In the genomic region with DNA sequence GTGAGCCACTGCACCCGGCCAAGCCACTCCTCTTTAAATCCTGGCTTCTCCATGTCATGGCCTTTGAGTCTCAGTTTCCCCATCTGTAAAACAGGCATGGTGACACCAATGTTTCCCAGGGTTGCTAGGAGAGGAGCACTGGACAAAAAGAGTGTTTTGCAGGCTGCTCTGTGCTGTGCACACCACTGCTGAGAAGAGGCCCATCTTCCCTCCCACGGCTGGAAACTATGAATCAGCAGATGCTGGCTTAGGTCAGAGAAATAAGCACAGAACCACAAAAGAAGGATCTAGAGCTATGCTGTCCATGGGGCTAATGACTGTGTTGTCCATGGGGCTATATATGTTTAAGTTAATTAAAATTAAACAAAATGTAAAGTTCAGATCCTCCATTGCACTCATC, we compare ENCODE assay signal across 10 cellular contexts. TPM values are rescaled to one million over a fixed set of nuclear protein-coding genes. Genes with fewer than 3 reads are reported as not detected.
DNase-seq lines count a peak whose midpoint lies in the region; ATAC-seq and TF ChIP-seq lines count a peak whose summit lies in the region.
"Had no signal": no experiment of that assay in that cellular context is flagged by ENCODE, and none has a peak within 500 bp of the region (broad histone marks: within the 10 kb centered on the region; RNA-seq: fewer than 3 reads in every experiment).

No MANE protein-coding gene starts in this region.

- peak; percentile 58 for ATAC-seq in stimulated activated naive CD8-positive, alpha-beta T cell treated with anti-CD3 and anti-CD28 coated beads, Interleukin-15, amount 100 ng/mL, for 72 hours
- ATAC-seq in T-helper 17 cell (no peak), HG02571 (IDR thresholded peaks at IDR 0.05; ENCODE audit: unreplicated experiment) (no peak)

- H3K4me3 Mint-ChIP-seq in stimulated activated naive CD8-positive, alpha-beta T cell treated with anti-CD3 and anti-CD28 coated beads, Interleukin-15, amount 100 ng/mL, for 72 hours, result no peak overlapping the region
- no peak overlapping the region for H3K4me3 Mint-ChIP-seq in T-helper 17 cell
- H3K4me3 Mint-ChIP-seq: activated B cell treated with CpG ODN at 0.5 μM for 24 hours had no signal

- peak overlapping the region in 1 of 2 donors; percentile 86 for H3K27ac Mint-ChIP-seq in stimulated activated naive CD8-positive, alpha-beta T cell treated with anti-CD3 and anti-CD28 coated beads, Interleukin-15, amount 100 ng/mL, for 72 hours
- no peak overlapping the region for H3K27ac Mint-ChIP-seq in T-helper 17 cell
- H3K27ac Mint-ChIP-seq: activated B cell treated with CpG ODN at 0.5 μM for 24 hours had no signal

- peaks cover 61% of the 10 kb centered on the region for H3K27me3 Mint-ChIP-seq in stimulated activated naive CD8-positive, alpha-beta T cell treated with anti-CD3 and anti-CD28 coated beads, Interleukin-15, amount 100 ng/mL, for 72 hours
- peaks cover 10% of the 10 kb centered on the region for H3K27me3 Mint-ChIP-seq in T-helper 17 cell
- H3K27me3 Mint-ChIP-seq: activated B cell treated with CpG ODN at 0.5 μM for 24 hours had no signal

- no peak for TF ChIP-seq CTCF in VCaP (conservative IDR thresholded peaks at IDR 0.05)

- no peaks in the 10 kb centered on the region for H3K9me3 Mint-ChIP-seq in stimulated activated naive CD8-positive, alpha-beta T cell treated with anti-CD3 and anti-CD28 coated beads, Interleukin-15, amount 100 ng/mL, for 72 hours
- H3K9me3 Mint-ChIP-seq: activated B cell treated with CpG ODN at 0.5 μM for 24 hours had no signal

- no peaks in the 10 kb centered on the region for H3K9me3 ChIP-seq in T-helper 17 cell (ENCODE audit: control insufficient read depth, low read length, poor library complexity, severe bottlenecking)

- peaks cover 15% of the 10 kb centered on the region for H3K4me1 Mint-ChIP-seq in stimulated activated naive CD8-positive, alpha-beta T cell treated with anti-CD3 and anti-CD28 coated beads, Interleukin-15, amount 100 ng/mL, for 72 hours
- H3K4me1 Mint-ChIP-seq in T-helper 17 cell, result peaks cover 4% of the 10 kb centered on the region
- H3K4me1 Mint-ChIP-seq: activated B cell treated with CpG ODN at 0.5 μM for 24 hours had no signal

- peak; percentile 30 for DNase-seq in activated T-cell treated with anti-CD3 and anti-CD28 coated beads for 4 hours
- DNase-seq in activated T-cell treated with anti-CD3 and anti-CD28 coated beads, Interleukin-2, amount 50 U/mL, for 1 hour, result no peak
- peak; percentile 42 for DNase-seq in glomerular visceral epithelial cell (ENCODE audit: extremely low spot score)
- peak; percentile 19 to 23 for DNase-seq in stimulated activated naive CD8-positive, alpha-beta T cell treated with anti-CD3 and anti-CD28 coated beads, Interleukin-15, amount 100 ng/mL, for 72 hours
- DNase-seq in T-helper 17 cell, result no peak
- DNase-seq in DMS53 treated with DMSO at 0.1 percent for 48 hours (lab: John Stamatoyannopoulos, UW; ENCODE audit: unreplicated experiment), result no peak
- DNase-seq: activated B cell treated with CpG ODN at 0.5 μM for 24 hours, Calu3 had no signal

- H3K36me3 Mint-ChIP-seq in T-helper 17 cell (ENCODE audit: low read depth), result peaks cover 3% of the 10 kb centered on the region

- peak overlapping the region; percentile 27 for H3K27ac ChIP-seq in VCaP

RNA-seq across cellular contexts. Expression of gene TSHZ3, which starts 37.2 kb away (rescaled TPM):
- total RNA-seq in T-helper 17 cell, result 1 to 10 TPM in 1 of 2 donors, under 1 TPM in 1; 0.68 to 1.3 TPM
- total RNA-seq: activated B cell treated with CpG ODN at 0.5 μM for 24 hours, Calu3 had no signal

Comparison
In these comparisons a context has a peak if more than half of its experiments do, and no peak if none do; other contexts are left out.
1. DNase-seq: peak in activated T-cell treated with anti-CD3 and anti-CD28 coated beads for 4 hours (single experiment), glomerular visceral epithelial cell (single experiment) and stimulated activated naive CD8-positive, alpha-beta T cell treated with anti-CD3 and anti-CD28 coated beads, Interleukin-15, amount 100 ng/mL, for 72 hours (2 of 2); none in activated T-cell treated with anti-CD3 and anti-CD28 coated beads, Interleukin-2, amount 50 U/mL, for 1 hour (single experiment), T-helper 17 cell (0 of 3) and DMS53 treated with DMSO at 0.1 percent for 48 hours (single experiment).